In genomic region chr7:5452937-5453540, GRCh38 we compare ENCODE assay signal across 1 cellular context.
TF ChIP-seq lines count a peak whose summit lies in the region.

No MANE protein-coding gene starts in this region.

TF ChIP-seq in K562, 482 proteins besides CTCF, POLR2A, EP300 and RAD21 (continued from another document):
- TF ChIP-seq ZBTB40 (IDR thresholded peaks at IDR 0.05) (peak; percentile 41; the same call in 1 of the 2 replicates), ZBTB40 (CRISPR knock-in tag; IDR thresholded peaks at IDR 0.05) (no peak), ZNF695 (CRISPR knock-in tag; IDR thresholded peaks at IDR 0.05) (no peak), NFE2L1 (tag; IDR thresholded peaks at IDR 0.05; ENCODE audit: borderline replicate concordance, low read depth) (no peak), MAX (CRISPR knock-in tag; IDR thresholded peaks at IDR 0.05) (no peak), PCBP1 (IDR thresholded peaks at IDR 0.05; ENCODE audit: low read depth, low read length, poor library complexity, severe bottlenecking) (no peak), SMARCE1 (IDR thresholded peaks at IDR 0.05) (peak; percentile 77), SMARCA4 (IDR thresholded peaks at IDR 0.05) (peak; percentile 64; the same call in 1 of the 2 replicates), HNRNPH1 (optimal IDR thresholded peaks at IDR 0.05; ENCODE audit: low read depth, low read length) (no peak), ZNF146 (CRISPR knock-in tag; IDR thresholded peaks at IDR 0.05; ENCODE audit: unreplicated experiment) (no peak), KLF6 (CRISPR knock-in tag; IDR thresholded peaks at IDR 0.05; ENCODE audit: borderline replicate concordance) (peak; percentile 42; the same call in 1 of the 2 replicates), ZNF232 (CRISPR knock-in tag; IDR thresholded peaks at IDR 0.05) (no peak), CBX2 (IDR thresholded peaks at IDR 0.05; ENCODE audit: insufficient read depth, low read length, poor library complexity, severe bottlenecking) (no peak), BRF2 (IDR thresholded peaks at IDR 0.05; ENCODE audit: borderline replicate concordance, insufficient read depth, insufficient read length) (no peak), KLF16 (IDR thresholded peaks at IDR 0.05) (no peak), BCOR (IDR thresholded peaks at IDR 0.05) (no peak; the same call in 1 of the 2 replicates), ZNF584 (CRISPR knock-in tag; IDR thresholded peaks at IDR 0.05; ENCODE audit: low read depth) (no peak), FOXJ2 (tag; IDR thresholded peaks at IDR 0.05) (no peak), RUNX1 (IDR thresholded peaks at IDR 0.05; ENCODE audit: low read depth) (no peak), PML (IDR thresholded peaks at IDR 0.05; ENCODE audit: low read length) (no peak), ZBED1 (IDR thresholded peaks at IDR 0.05) (no peak), RERE (CRISPR knock-in tag; IDR thresholded peaks at IDR 0.05; ENCODE audit: borderline replicate concordance) (no peak), MTA1 (IDR thresholded peaks at IDR 0.05; ENCODE audit: borderline replicate concordance) (0 out of 2 replicates have a peak, but pooled peaks have one; percentile 33)
